14 cellular contexts compared by ENCODE assay signal in genomic region chr15:70387086-70387485, GRCh38.
"Had no signal": no experiment of that assay in that cellular context is flagged by ENCODE, and none has a peak within 500 bp of the region (broad histone marks: within the 10 kb centered on the region; RNA-seq: fewer than 3 reads in every experiment).

No MANE protein-coding gene starts in this region.

- H3K36me3 ChIP-seq: ascending aorta, breast epithelium, gastroesophageal sphincter, upper lobe of right lung had no signal

- H3K27ac Mint-ChIP-seq: activated naive CD4-positive, alpha-beta T cell treated with anti-CD3 and anti-CD28 coated beads, Interleukin-2, amount 50 U/mL, for 24 hours; immature natural killer cell had no signal

- H3K27me3 ChIP-seq: ascending aorta, breast epithelium, gastroesophageal sphincter, upper lobe of right lung had no signal

- H3K36me3 Mint-ChIP-seq: activated naive CD4-positive, alpha-beta T cell treated with anti-CD3 and anti-CD28 coated beads, Interleukin-2, amount 50 U/mL, for 24 hours; immature natural killer cell had no signal

- H3K27me3 Mint-ChIP-seq: activated naive CD4-positive, alpha-beta T cell treated with anti-CD3 and anti-CD28 coated beads, Interleukin-2, amount 50 U/mL, for 24 hours had no signal

- H3K4me3 ChIP-seq: ascending aorta, breast epithelium, gastroesophageal sphincter, upper lobe of right lung had no signal

- H3K4me1 Mint-ChIP-seq: activated naive CD4-positive, alpha-beta T cell treated with anti-CD3 and anti-CD28 coated beads, Interleukin-2, amount 50 U/mL, for 24 hours; immature natural killer cell had no signal

- H3K27ac ChIP-seq: ascending aorta, breast epithelium, gastroesophageal sphincter, upper lobe of right lung had no signal

- H3K9me3 ChIP-seq: ascending aorta, breast epithelium, upper lobe of right lung had no signal

- DNase-seq: activated CD4-positive, alpha-beta T cell treated with anti-CD3 and anti-CD28 coated beads, Interleukin-2, amount 50 U/mL, for 1 hour; activated gamma-delta T cell; cortex of kidney; effector CD4-positive, alpha-beta T cell; immature natural killer cell; occipital lobe; stimulated activated CD4-positive, alpha-beta T cell treated with anti-CD3 and anti-CD28 coated beads, Interleukin-2, amount 100 ng/mL, for 24 hours; T-helper 1 cell; T-helper 9 cell; upper lobe of right lung had no signal

- ATAC-seq: gastroesophageal sphincter, upper lobe of right lung had no signal

- H3K9me3 Mint-ChIP-seq: activated naive CD4-positive, alpha-beta T cell treated with anti-CD3 and anti-CD28 coated beads, Interleukin-2, amount 50 U/mL, for 24 hours; immature natural killer cell had no signal

- H3K4me3 Mint-ChIP-seq: activated naive CD4-positive, alpha-beta T cell treated with anti-CD3 and anti-CD28 coated beads, Interleukin-2, amount 50 U/mL, for 24 hours; immature natural killer cell had no signal

- H3K4me1 ChIP-seq: ascending aorta, breast epithelium, upper lobe of right lung had no signal
